18 cellular contexts compared by ENCODE assay signal in genomic region chr5:115859378-115859777, GRCh38. TPM values are rescaled to one million over a fixed set of nuclear protein-coding genes. Genes with fewer than 3 reads are reported as not detected.
"Had no signal": no experiment of that assay in that cellular context is flagged by ENCODE, and none has a peak within 500 bp of the region (broad histone marks: within the 10 kb centered on the region; RNA-seq: fewer than 3 reads in every experiment).

No MANE protein-coding gene starts in this region.

- H3K27ac ChIP-seq: ascending aorta, heart right ventricle, left lung, sigmoid colon, suprapubic skin had no signal

- H3K4me3 ChIP-seq: ascending aorta, heart right ventricle, left lung, mucosa of descending colon, sigmoid colon, suprapubic skin had no signal

- H3K4me3 Mint-ChIP-seq: activated CD4-positive, alpha-beta memory T cell treated with anti-CD3 and anti-CD28 coated beads for 36 hours; activated naive CD8-positive, alpha-beta T cell treated with anti-CD3 and anti-CD28 coated beads, Interleukin-2, amount 10 ng/mL, durations not matched to agents 7 days and 5 days; activated T-cell treated with anti-CD3 and anti-CD28 coated beads, Interleukin-2, amount 50 U/mL, for 72 hours; natural killer cell had no signal

- H3K36me3 ChIP-seq: ascending aorta, heart right ventricle, left lung, sigmoid colon, suprapubic skin had no signal

- H3K27ac Mint-ChIP-seq: activated CD4-positive, alpha-beta memory T cell treated with anti-CD3 and anti-CD28 coated beads for 36 hours; activated naive CD8-positive, alpha-beta T cell treated with anti-CD3 and anti-CD28 coated beads, Interleukin-2, amount 10 ng/mL, durations not matched to agents 7 days and 5 days; activated T-cell treated with anti-CD3 and anti-CD28 coated beads, Interleukin-2, amount 50 U/mL, for 72 hours had no signal

- DNase-seq: activated CD4-positive, alpha-beta memory T cell treated with anti-CD3 and anti-CD28 coated beads for 36 hours; activated CD8-positive, alpha-beta memory T cell treated with anti-CD3 and anti-CD28 coated beads, Interleukin-2, amount 50 U/mL, for 4 hours; activated gamma-delta T cell treated with Interleukin-2 at 50 U/mL for 16 hours; activated naive CD8-positive, alpha-beta T cell treated with anti-CD3 and anti-CD28 coated beads, Interleukin-2, amount 10 ng/mL, durations not matched to agents 7 days and 5 days; activated T-cell treated with anti-CD3 and anti-CD28 coated beads, Interleukin-2, amount 50 U/mL, for 72 hours; heart right ventricle; islet precursor cell; left lung; mucosa of descending colon; natural killer cell; occipital lobe; sigmoid colon; stimulated activated CD4-positive, alpha-beta T cell treated with anti-CD3 and anti-CD28 coated beads, Interleukin-2, amount 100 ng/mL, for 48 hours; stimulated activated naive CD4-positive, alpha-beta T cell treated with Interleukin-2 at 50 U/mL for 16 hours had no signal

- H3K27me3 ChIP-seq: ascending aorta, heart right ventricle, left lung, sigmoid colon, suprapubic skin had no signal

- H3K27me3 Mint-ChIP-seq: activated CD4-positive, alpha-beta memory T cell treated with anti-CD3 and anti-CD28 coated beads for 36 hours; activated naive CD8-positive, alpha-beta T cell treated with anti-CD3 and anti-CD28 coated beads, Interleukin-2, amount 10 ng/mL, durations not matched to agents 7 days and 5 days had no signal

- H3K36me3 Mint-ChIP-seq: activated CD4-positive, alpha-beta memory T cell treated with anti-CD3 and anti-CD28 coated beads for 36 hours; natural killer cell had no signal

- H3K9me3 ChIP-seq: ascending aorta, sigmoid colon had no signal

- ATAC-seq: activated T-cell treated with anti-CD3 and anti-CD28 coated beads, Interleukin-2, amount 50 U/mL, for 72 hours; esophagus mucosa; heart right ventricle; left lung; mucosa of descending colon; natural killer cell had no signal

- H3K9me3 Mint-ChIP-seq: natural killer cell had no signal

RNA-seq across cellular contexts. Expression of gene CDO1, which starts 42.9 kb away (rescaled TPM):
- total RNA-seq: bronchial epithelial cell, natural killer cell had no signal
